8 cellular contexts compared by ENCODE assay signal in the genomic region with DNA sequence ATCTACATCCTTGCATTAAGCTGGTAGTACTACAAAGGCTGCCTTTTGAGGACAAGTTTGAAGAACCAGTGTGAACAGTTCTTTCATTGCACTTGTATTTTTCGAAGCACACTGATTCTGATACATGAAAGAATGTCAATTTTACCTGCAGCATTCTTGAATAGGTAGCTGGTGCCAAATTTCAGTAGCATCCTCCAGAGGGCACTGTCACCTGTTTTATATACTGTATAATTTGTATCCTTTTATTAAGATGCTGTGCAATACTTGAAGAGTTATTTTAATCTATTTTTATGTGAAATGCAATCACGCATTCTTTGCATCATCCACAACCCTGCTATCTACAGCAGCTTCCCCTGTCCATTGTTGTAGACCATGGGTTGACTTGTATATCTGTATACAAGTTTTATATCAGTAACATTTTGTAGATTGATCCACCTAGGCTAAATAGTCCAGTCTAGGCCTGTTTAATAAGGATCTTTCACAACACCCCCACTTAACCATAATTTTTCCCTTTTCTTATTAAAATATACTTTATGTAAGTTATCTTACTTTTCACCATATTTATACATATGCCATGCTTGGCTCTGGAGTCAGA.
A peak's percentile ranks its signal among the peaks of the same experiment; 100 is the strongest.
DNase-seq lines count a peak whose midpoint lies in the region; TF ChIP-seq lines count a peak whose summit lies in the region.
"Had no signal": no experiment of that assay in that cellular context is flagged by ENCODE, and none has a peak within 500 bp of the region (broad histone marks: within the 10 kb centered on the region; RNA-seq: fewer than 3 reads in every experiment).

No MANE protein-coding gene starts in this region.

- in situ Hi-C loops in HAP-1 (cut with MboI; ENCODE audit: low sequenced_read_pairs), result no loop called here

- H3K4me1 Mint-ChIP-seq in endodermal cell (peaks cover 59% of the 10 kb centered on the region), osteocyte (ENCODE audit: unreplicated experiment) (peaks cover 17% of the 10 kb centered on the region)

- no peaks in the 10 kb centered on the region for H3K36me3 Mint-ChIP-seq in endodermal cell (ENCODE audit: low read depth)
- peaks cover 11% of the 10 kb centered on the region for H3K36me3 Mint-ChIP-seq in osteocyte (ENCODE audit: unreplicated experiment)

- H3K36me3 ChIP-seq in HAP-1 (replicated peaks), result no peaks in the 10 kb centered on the region
- no peaks in the 10 kb centered on the region for H3K36me3 ChIP-seq in endodermal cell (ENCODE audit: control insufficient read depth, insufficient read depth, low read length)

- peak; percentile 37 to 43 for DNase-seq in HAP-1 (ENCODE audit: low spot score in 2 of 2)
- peak; percentile 7 for DNase-seq in NCI-H226
- peak; percentile 53 for DNase-seq in endodermal cell
- no peak for DNase-seq in osteocyte (ENCODE audit: extremely low spot score, unreplicated experiment)
- no peak for DNase-seq in SKM-1 (lab: John Stamatoyannopoulos, UW; ENCODE audit: unreplicated experiment)
- no peak for DNase-seq in cortex of kidney (lab: John Stamatoyannopoulos, UW)
- no peak for DNase-seq in activated CD8-positive, alpha-beta memory T cell treated with anti-CD3 and anti-CD28 coated beads for 24 hours
- DNase-seq: occipital lobe had no signal

- WGBS in endodermal cell (ENCODE audit: insufficient coverage in 1 of 2, insufficient read length in 1 of 2), 2 experiments, result 76 to 100% methylated on average over 1 of the region's 2 CpGs

- H3K4me3 ChIP-seq in HAP-1 (no peak overlapping the region), endodermal cell (ENCODE audit: low read length) (no peak overlapping the region)

- H3K9me3 Mint-ChIP-seq in endodermal cell (no peaks in the 10 kb centered on the region), osteocyte (ENCODE audit: unreplicated experiment) (no peaks in the 10 kb centered on the region)

- H3K4me3 Mint-ChIP-seq in endodermal cell, result no peak overlapping the region
- no peak overlapping the region for H3K4me3 Mint-ChIP-seq in osteocyte (ENCODE audit: unreplicated experiment)

- H3K9me3 ChIP-seq in HAP-1 (no peaks in the 10 kb centered on the region), endodermal cell (ENCODE audit: control insufficient read depth, low read length) (no peaks in the 10 kb centered on the region)

- TF ChIP-seq CTCF in endodermal cell (conservative IDR thresholded peaks at IDR 0.05) (peak; percentile 85), osteocyte (IDR thresholded peaks at IDR 0.05) (peak; percentile 63)

- no peak overlapping the region for H3K27ac Mint-ChIP-seq in endodermal cell
- no peak overlapping the region for H3K27ac Mint-ChIP-seq in osteocyte (ENCODE audit: unreplicated experiment)

- H3K4me1 ChIP-seq in HAP-1, result peaks cover 15% of the 10 kb centered on the region
- peaks cover 37% of the 10 kb centered on the region for H3K4me1 ChIP-seq in endodermal cell (ENCODE audit: control insufficient read depth, insufficient read depth, low read length)

- H3K27ac ChIP-seq in endodermal cell (ENCODE audit: low read depth, low read length), result no peak overlapping the region

- H3K9ac ChIP-seq in endodermal cell (ENCODE audit: extremely low read depth, low read length, poor library complexity, severe bottlenecking), result no peak overlapping the region

- H3K27me3 Mint-ChIP-seq in endodermal cell (ENCODE audit: insufficient read depth), result no peaks in the 10 kb centered on the region
- H3K27me3 Mint-ChIP-seq in osteocyte (ENCODE audit: unreplicated experiment), result no peaks in the 10 kb centered on the region

- H3K27me3 ChIP-seq in HAP-1 (ENCODE audit: low read depth), result peaks cover 4% of the 10 kb centered on the region
- H3K27me3 ChIP-seq in endodermal cell (ENCODE audit: control insufficient read depth, insufficient read depth, low read length, poor library complexity, severe bottlenecking), result no peaks in the 10 kb centered on the region

Comparison
In these comparisons a context has a peak if more than half of its experiments do, and no peak if none do; other contexts are left out.
1. DNase-seq: peak in HAP-1 (2 of 2), NCI-H226 (single experiment) and endodermal cell (single experiment); none in osteocyte (single experiment), SKM-1 (single experiment), cortex of kidney (single experiment) and activated CD8-positive, alpha-beta memory T cell treated with anti-CD3 and anti-CD28 coated beads for 24 hours (single experiment).